In the genomic region with DNA sequence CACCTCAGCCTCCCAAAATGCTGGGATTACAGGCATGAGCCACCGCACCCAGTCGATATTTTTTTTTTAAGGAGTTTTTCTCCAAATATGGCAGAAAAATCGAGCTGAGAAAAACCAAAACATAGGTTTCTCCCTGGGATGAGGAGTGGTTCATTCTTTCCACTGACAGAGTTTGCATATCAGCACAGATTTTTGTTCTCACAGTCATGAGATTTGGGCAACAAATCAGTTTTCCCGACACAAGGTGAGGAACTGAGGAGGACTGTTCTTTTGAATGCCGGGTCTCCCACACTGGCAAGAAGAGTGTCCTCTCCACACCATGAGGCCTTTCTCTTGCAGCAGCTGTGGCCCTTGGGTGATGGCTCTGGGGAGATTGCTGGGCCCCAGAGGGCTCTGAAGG, we compare ENCODE assay signal across 1 cellular context.
TF ChIP-seq lines count a peak whose summit lies in the region.

No MANE protein-coding gene starts in this region.

TF ChIP-seq in GM23338, 12 proteins besides CTCF, POLR2A, EP300 and RAD21:
- TF ChIP-seq ZNF331 (CRISPR knock-in tag; IDR thresholded peaks at IDR 0.05; ENCODE audit: low read depth): no peak
- no peak for TF ChIP-seq ZNF114 (CRISPR knock-in tag; IDR thresholded peaks at IDR 0.05)
- TF ChIP-seq POLR2AphosphoS5 (IDR thresholded peaks at IDR 0.05; ENCODE audit: low read depth): no peak
- no peak for TF ChIP-seq NANOG (IDR thresholded peaks at IDR 0.05; ENCODE audit: borderline replicate concordance)
- no peak for TF ChIP-seq EZH2 (IDR thresholded peaks at IDR 0.05; ENCODE audit: low read depth, unreplicated experiment)
- TF ChIP-seq, protein P1, sequence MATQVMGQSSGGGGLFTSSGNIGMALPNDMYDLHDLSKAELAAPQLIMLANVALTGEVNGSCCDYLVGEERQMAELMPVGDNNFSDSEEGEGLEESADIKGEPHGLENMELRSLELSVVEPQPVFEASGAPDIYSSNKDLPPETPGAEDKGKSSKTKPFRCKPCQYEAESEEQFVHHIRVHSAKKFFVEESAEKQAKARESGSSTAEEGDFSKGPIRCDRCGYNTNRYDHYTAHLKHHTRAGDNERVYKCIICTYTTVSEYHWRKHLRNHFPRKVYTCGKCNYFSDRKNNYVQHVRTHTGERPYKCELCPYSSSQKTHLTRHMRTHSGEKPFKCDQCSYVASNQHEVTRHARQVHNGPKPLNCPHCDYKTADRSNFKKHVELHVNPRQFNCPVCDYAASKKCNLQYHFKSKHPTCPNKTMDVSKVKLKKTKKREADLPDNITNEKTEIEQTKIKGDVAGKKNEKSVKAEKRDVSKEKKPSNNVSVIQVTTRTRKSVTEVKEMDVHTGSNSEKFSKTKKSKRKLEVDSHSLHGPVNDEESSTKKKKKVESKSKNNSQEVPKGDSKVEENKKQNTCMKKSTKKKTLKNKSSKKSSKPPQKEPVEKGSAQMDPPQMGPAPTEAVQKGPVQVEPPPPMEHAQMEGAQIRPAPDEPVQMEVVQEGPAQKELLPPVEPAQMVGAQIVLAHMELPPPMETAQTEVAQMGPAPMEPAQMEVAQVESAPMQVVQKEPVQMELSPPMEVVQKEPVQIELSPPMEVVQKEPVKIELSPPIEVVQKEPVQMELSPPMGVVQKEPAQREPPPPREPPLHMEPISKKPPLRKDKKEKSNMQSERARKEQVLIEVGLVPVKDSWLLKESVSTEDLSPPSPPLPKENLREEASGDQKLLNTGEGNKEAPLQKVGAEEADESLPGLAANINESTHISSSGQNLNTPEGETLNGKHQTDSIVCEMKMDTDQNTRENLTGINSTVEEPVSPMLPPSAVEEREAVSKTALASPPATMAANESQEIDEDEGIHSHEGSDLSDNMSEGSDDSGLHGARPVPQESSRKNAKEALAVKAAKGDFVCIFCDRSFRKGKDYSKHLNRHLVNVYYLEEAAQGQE (IDR thresholded peaks at IDR 0.05; ENCODE audit: unreplicated experiment): no peak
- TF ChIP-seq STAT1 (IDR thresholded peaks at IDR 0.05; ENCODE audit: unreplicated experiment): no peak
